ENCODE assay signal across 2 cellular contexts in the genomic region with DNA sequence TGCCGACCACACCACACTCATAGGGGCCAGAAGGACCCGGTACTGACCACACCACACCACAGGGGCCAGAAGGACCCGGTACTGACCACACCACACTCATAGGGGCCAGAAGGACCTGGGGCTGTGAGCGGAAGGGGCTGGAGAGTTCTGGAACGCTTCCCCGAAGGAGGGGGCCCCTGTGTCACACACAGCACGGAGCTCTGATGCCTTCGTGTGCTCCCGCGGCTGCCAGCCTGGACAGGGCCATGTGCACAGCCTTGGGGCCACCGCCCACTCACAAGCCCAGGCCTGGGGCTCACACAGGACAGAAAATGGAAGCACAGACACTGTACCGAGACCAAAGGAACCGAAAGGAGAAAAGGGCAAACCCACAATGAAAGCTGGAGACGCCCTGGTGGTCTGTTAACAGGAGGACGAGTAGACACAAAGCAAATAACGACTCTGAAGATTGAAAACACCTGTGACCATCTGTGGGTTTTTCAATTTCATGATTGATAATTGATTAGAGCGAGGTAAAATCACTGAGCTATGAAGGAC.
TF ChIP-seq lines count a peak whose summit lies in the region.

No MANE protein-coding gene starts in this region.

TF ChIP-seq in GM12891, 5 proteins besides CTCF, POLR2A, EP300 and RAD21 (continued from another document):
- no peak for TF ChIP-seq POLR2AphosphoS5 (IDR thresholded peaks at IDR 0.05; ENCODE audit: low read depth, low read length)
- TF ChIP-seq POU2F2 (IDR thresholded peaks at IDR 0.05; ENCODE audit: low read depth, low read length), result no peak
- no peak for TF ChIP-seq SPI1 (IDR thresholded peaks at IDR 0.05; ENCODE audit: low read depth, low read length)
- TF ChIP-seq PAX5 (IDR thresholded peaks at IDR 0.05; ENCODE audit: insufficient read depth, low read length, severe bottlenecking), result no peak

TF ChIP-seq in WTC11, 78 proteins besides CTCF, POLR2A, EP300 and RAD21:
- TF ChIP-seq, protein P1, sequence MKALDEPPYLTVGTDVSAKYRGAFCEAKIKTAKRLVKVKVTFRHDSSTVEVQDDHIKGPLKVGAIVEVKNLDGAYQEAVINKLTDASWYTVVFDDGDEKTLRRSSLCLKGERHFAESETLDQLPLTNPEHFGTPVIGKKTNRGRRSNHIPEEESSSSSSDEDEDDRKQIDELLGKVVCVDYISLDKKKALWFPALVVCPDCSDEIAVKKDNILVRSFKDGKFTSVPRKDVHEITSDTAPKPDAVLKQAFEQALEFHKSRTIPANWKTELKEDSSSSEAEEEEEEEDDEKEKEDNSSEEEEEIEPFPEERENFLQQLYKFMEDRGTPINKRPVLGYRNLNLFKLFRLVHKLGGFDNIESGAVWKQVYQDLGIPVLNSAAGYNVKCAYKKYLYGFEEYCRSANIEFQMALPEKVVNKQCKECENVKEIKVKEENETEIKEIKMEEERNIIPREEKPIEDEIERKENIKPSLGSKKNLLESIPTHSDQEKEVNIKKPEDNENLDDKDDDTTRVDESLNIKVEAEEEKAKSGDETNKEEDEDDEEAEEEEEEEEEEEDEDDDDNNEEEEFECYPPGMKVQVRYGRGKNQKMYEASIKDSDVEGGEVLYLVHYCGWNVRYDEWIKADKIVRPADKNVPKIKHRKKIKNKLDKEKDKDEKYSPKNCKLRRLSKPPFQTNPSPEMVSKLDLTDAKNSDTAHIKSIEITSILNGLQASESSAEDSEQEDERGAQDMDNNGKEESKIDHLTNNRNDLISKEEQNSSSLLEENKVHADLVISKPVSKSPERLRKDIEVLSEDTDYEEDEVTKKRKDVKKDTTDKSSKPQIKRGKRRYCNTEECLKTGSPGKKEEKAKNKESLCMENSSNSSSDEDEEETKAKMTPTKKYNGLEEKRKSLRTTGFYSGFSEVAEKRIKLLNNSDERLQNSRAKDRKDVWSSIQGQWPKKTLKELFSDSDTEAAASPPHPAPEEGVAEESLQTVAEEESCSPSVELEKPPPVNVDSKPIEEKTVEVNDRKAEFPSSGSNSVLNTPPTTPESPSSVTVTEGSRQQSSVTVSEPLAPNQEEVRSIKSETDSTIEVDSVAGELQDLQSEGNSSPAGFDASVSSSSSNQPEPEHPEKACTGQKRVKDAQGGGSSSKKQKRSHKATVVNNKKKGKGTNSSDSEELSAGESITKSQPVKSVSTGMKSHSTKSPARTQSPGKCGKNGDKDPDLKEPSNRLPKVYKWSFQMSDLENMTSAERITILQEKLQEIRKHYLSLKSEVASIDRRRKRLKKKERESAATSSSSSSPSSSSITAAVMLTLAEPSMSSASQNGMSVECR (CRISPR knock-in tag; IDR thresholded peaks at IDR 0.05; ENCODE audit: borderline replicate concordance), result no peak
- TF ChIP-seq, protein P2, sequence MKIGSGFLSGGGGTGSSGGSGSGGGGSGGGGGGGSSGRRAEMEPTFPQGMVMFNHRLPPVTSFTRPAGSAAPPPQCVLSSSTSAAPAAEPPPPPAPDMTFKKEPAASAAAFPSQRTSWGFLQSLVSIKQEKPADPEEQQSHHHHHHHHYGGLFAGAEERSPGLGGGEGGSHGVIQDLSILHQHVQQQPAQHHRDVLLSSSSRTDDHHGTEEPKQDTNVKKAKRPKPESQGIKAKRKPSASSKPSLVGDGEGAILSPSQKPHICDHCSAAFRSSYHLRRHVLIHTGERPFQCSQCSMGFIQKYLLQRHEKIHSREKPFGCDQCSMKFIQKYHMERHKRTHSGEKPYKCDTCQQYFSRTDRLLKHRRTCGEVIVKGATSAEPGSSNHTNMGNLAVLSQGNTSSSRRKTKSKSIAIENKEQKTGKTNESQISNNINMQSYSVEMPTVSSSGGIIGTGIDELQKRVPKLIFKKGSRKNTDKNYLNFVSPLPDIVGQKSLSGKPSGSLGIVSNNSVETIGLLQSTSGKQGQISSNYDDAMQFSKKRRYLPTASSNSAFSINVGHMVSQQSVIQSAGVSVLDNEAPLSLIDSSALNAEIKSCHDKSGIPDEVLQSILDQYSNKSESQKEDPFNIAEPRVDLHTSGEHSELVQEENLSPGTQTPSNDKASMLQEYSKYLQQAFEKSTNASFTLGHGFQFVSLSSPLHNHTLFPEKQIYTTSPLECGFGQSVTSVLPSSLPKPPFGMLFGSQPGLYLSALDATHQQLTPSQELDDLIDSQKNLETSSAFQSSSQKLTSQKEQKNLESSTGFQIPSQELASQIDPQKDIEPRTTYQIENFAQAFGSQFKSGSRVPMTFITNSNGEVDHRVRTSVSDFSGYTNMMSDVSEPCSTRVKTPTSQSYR (CRISPR knock-in tag; IDR thresholded peaks at IDR 0.05), result no peak
- TF ChIP-seq MXD4 (CRISPR knock-in tag; IDR thresholded peaks at IDR 0.05; ENCODE audit: borderline replicate concordance) (no peak), SMAD3 (CRISPR knock-in tag; IDR thresholded peaks at IDR 0.05; ENCODE audit: borderline replicate concordance) (no peak), FOXK1 (CRISPR knock-in tag; IDR thresholded peaks at IDR 0.05) (no peak), SP1 (CRISPR knock-in tag; conservative IDR thresholded peaks at IDR 0.05) (no peak)
- TF ChIP-seq, protein P3, sequence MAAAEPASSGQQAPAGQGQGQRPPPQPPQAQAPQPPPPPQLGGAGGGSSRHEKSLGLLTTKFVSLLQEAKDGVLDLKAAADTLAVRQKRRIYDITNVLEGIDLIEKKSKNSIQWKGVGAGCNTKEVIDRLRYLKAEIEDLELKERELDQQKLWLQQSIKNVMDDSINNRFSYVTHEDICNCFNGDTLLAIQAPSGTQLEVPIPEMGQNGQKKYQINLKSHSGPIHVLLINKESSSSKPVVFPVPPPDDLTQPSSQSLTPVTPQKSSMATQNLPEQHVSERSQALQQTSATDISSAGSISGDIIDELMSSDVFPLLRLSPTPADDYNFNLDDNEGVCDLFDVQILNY (CRISPR knock-in tag; IDR thresholded peaks at IDR 0.05), result no peak
